In the genomic region with DNA sequence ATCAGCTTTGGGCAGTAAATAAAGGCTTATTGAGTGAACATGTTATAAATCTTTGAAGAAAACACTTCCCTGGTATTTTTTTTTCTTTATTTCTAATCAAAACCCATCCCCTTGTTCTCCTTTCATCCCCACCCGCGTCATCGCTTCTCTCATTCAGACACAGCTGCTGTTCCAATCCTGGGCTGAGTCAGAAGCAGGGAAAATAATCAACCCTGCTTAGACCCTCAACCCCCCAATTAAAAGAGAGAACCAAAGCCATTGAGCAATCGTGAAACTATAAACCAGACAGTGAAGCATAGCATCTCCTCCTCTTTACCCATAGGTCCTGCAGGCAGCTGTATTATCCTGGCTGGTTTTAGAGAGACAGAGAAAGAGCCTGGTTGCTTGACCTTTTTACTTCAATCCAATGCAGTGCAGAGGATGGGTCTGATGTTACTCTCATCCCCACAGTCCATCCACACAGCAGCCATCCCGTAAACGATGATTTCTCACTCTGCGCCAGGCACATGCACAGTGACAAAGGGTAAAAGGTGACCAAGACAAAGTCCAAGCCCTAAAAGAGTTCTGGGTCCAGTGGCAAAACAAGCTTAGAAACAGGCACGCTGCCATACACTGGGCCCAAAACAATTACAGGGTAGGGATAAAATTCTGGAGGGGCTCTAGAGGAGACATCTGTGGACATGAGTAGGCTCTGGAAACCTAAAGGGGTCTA, we compare ENCODE assay signal across 26 cellular contexts.
"Had no signal": no experiment of that assay in that cellular context is flagged by ENCODE, and none has a peak within 500 bp of the region (broad histone marks: within the 10 kb centered on the region; RNA-seq: fewer than 3 reads in every experiment).

No MANE protein-coding gene starts in this region.

- H3K9me3 ChIP-seq: gastrocnemius medialis, lower lobe of right lung, thoracic aorta had no signal

- H3K27ac Mint-ChIP-seq: activated naive CD8-positive, alpha-beta T cell; natural killer cell had no signal

- H3K36me3 Mint-ChIP-seq: activated naive CD8-positive, alpha-beta T cell; natural killer cell had no signal

- H3K4me3 Mint-ChIP-seq: activated naive CD8-positive, alpha-beta T cell; central memory CD8-positive, alpha-beta T cell; natural killer cell had no signal

- H3K27me3 Mint-ChIP-seq: central memory CD8-positive, alpha-beta T cell had no signal

- H3K27ac ChIP-seq: esophagus squamous epithelium, gastrocnemius medialis, hepatocyte, lower lobe of right lung, thoracic aorta, WERI-Rb-1 had no signal

- H3K4me1 ChIP-seq: esophagus squamous epithelium, gastrocnemius medialis, lower lobe of right lung had no signal

- DNase-seq: activated CD4-positive, alpha-beta T cell treated with anti-CD3 and anti-CD28 coated beads for 48 hours; activated CD4-positive, alpha-beta T cell treated with anti-CD3 and anti-CD28 coated beads, Interleukin-2, amount 50 U/mL, for 48 hours; activated CD8-positive, alpha-beta memory T cell treated with anti-CD3 and anti-CD28 coated beads for 24 hours; activated effector memory CD4-positive, alpha-beta T cell treated with Interleukin-2 at 50 U/mL for 16 hours; activated naive CD4-positive, alpha-beta T cell treated with Interleukin-2 at 50 U/mL for 16 hours; anterior cingulate cortex; dermis blood vessel endothelial cell; effector CD4-positive, alpha-beta T cell; esophagus squamous epithelium; gastrocnemius medialis; left cardiac atrium; lower lobe of right lung; mesendoderm; natural killer cell; posterior cingulate gyrus; right cardiac atrium; stimulated activated CD4-positive, alpha-beta T cell treated with anti-CD3 and anti-CD28 coated beads, Interleukin-4, amount 100 ng/mL, for 1 hour; stimulated activated naive CD8-positive, alpha-beta T cell treated with anti-CD3 and anti-CD28 coated beads, Interleukin-15, Interleukin-2, amounts not matched to agents 100 U/mL and 50 U/mL, for 24 hours; T-helper 9 cell; trophoblast cell; WERI-Rb-1 had no signal

- ATAC-seq: activated CD4-positive, CD25-positive, alpha-beta regulatory T cell treated with anti-CD3 and anti-CD28 coated beads, Interleukin-2, amount 50 U/mL, for 24 hours; gastrocnemius medialis; lower lobe of right lung; natural killer cell; right cardiac atrium; stimulated activated naive CD8-positive, alpha-beta T cell treated with anti-CD3 and anti-CD28 coated beads, Interleukin-15, Interleukin-2, amounts not matched to agents 100 U/mL and 50 U/mL, for 24 hours had no signal

- H3K36me3 ChIP-seq: esophagus squamous epithelium, gastrocnemius medialis, lower lobe of right lung, thoracic aorta, WERI-Rb-1 had no signal

- H3K4me1 Mint-ChIP-seq: central memory CD8-positive, alpha-beta T cell; natural killer cell had no signal

- H3K4me3 ChIP-seq: esophagus squamous epithelium, gastrocnemius medialis, hepatocyte, lower lobe of right lung, thoracic aorta had no signal

- H3K27me3 ChIP-seq: esophagus squamous epithelium, gastrocnemius medialis, hepatocyte had no signal
